8 cellular contexts compared by ENCODE assay signal in genomic region chr2:159118115-159118858, GRCh38.
DNase-seq lines count a peak whose midpoint lies in the region; ATAC-seq and TF ChIP-seq lines count a peak whose summit lies in the region.

No MANE protein-coding gene starts in this region.

- no peaks in the 10 kb centered on the region for H3K9me3 ChIP-seq in adipocyte (ENCODE audit: control insufficient read depth, low read length)

- intact Hi-C loops in left ventricle myocardium superior (cut with micrococcal nuclease), result loop anchor here (5.0 to 10.0 kb wide), 2 partner anchors 153 to 221 kb away; partner anchors contain the start of gene TANC1
- intact Hi-C loops in sciatic nerve (cut with DNase I), result loop anchor here (2.0 kb wide), 1 partner anchor 215 kb away; no protein-coding TSS in a partner anchor

- peak; percentile 85 for ATAC-seq in left ventricle myocardium superior
- peak; percentile 94 for ATAC-seq in sciatic nerve
- no peak for ATAC-seq in HG03457 (IDR thresholded peaks at IDR 0.05; ENCODE audit: unreplicated experiment)

- H3K4me3 ChIP-seq in HFF-Myc (replicated peaks; ENCODE audit: low read depth, low read length) (no peak overlapping the region), adipocyte (ENCODE audit: low read length) (no peak overlapping the region)

- H3K9ac ChIP-seq in adipocyte (ENCODE audit: low read length), result no peak overlapping the region

- DNase-seq in HFF-Myc (ENCODE audit: extremely low read depth, low read depth) (peak; percentile 89), NCI-H1048 (lab: John Stamatoyannopoulos, UW) (peak; percentile 49), SW480 (ENCODE audit: low spot score) (peak; percentile 73), adipocyte (ENCODE audit: low read depth) (peak; percentile 94), left ventricle myocardium superior (peak; percentile 91), sciatic nerve (ENCODE audit: low spot score) (peak; percentile 94)

- H3K4me1 ChIP-seq in adipocyte (ENCODE audit: control insufficient read depth, insufficient read depth, low read length), result no peaks in the 10 kb centered on the region

- TF ChIP-seq CTCF in GM12874 (IDR thresholded peaks at IDR 0.05; ENCODE audit: insufficient read depth, low read depth, low read length) (peak; percentile 78; the same call in 1 of the 2 replicates), HFF-Myc (IDR thresholded peaks at IDR 0.05; ENCODE audit: low read depth, low read length, missing control alignments) (peak; percentile 95)

- H3K27me3 ChIP-seq in adipocyte (replicated peaks; ENCODE audit: control insufficient read depth, insufficient read depth, low read length), result no peaks in the 10 kb centered on the region

- H3K36me3 ChIP-seq in adipocyte (ENCODE audit: control insufficient read depth, insufficient read depth, low read length, severe bottlenecking), result no peaks in the 10 kb centered on the region
